In the genomic region with DNA sequence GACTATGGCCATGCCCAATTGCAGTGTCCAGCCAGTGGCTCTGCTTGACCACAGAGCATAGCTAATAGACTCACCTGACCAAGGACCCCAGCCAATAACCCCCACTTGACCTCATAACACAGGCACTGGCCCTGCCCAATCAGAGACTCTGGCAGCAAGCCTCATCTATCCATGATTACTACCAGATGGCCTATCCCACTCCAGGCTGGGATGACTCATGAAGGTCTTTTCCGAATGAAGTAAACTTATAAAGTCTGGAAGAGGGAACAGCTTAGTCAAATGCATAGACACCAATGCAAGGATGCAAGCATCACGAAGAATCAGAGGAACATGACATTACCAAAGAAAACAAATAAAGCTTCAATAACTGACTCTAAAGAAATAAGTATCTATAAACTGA, we compare ENCODE assay signal across 35 cellular contexts.
"Had no signal": no experiment of that assay in that cellular context is flagged by ENCODE, and none has a peak within 500 bp of the region (broad histone marks: within the 10 kb centered on the region; RNA-seq: fewer than 3 reads in every experiment).

No MANE protein-coding gene starts in this region.

- H3K4me3 ChIP-seq: ascending aorta, breast epithelium, cardiac muscle cell, colonic mucosa, dorsolateral prefrontal cortex, gastroesophageal sphincter, heart right ventricle had no signal

- ATAC-seq: activated CD4-positive, alpha-beta T cell treated with anti-CD3 and anti-CD28 coated beads for 36 hours; activated CD8-positive, alpha-beta memory T cell treated with anti-CD3 and anti-CD28 coated beads, Interleukin-2, amount 10 ng/mL, durations not matched to agents 7 days and 5 days; activated CD8-positive, alpha-beta T cell treated with anti-CD3 and anti-CD28 coated beads, Interleukin-2, amount 10 ng/mL, durations not matched to agents 7 days and 5 days; activated naive CD4-positive, alpha-beta T cell treated with anti-CD3 and anti-CD28 coated beads, Interleukin-2, amount 50 U/mL, for 72 hours; activated T-cell treated with anti-CD3 and anti-CD28 coated beads, Interleukin-2, amount 50 U/mL, for 72 hours; esophagus mucosa; gastroesophageal sphincter; heart right ventricle; T-helper 17 cell had no signal

- H3K36me3 Mint-ChIP-seq: activated CD4-positive, alpha-beta memory T cell treated with anti-CD3 and anti-CD28 coated beads for 36 hours; activated CD8-positive, alpha-beta memory T cell treated with anti-CD3 and anti-CD28 coated beads, Interleukin-2, amount 10 ng/mL, durations not matched to agents 7 days and 5 days; activated naive CD4-positive, alpha-beta T cell treated with anti-CD3 and anti-CD28 coated beads, Interleukin-2, amount 10 ng/mL, durations not matched to agents 7 days and 5 days; activated naive CD8-positive, alpha-beta T cell treated with anti-CD3 and anti-CD28 coated beads, Interleukin-2, amount 10 ng/mL, durations not matched to agents 7 days and 5 days; brain had no signal

- H3K4me3 Mint-ChIP-seq: activated CD4-positive, alpha-beta memory T cell treated with anti-CD3 and anti-CD28 coated beads for 36 hours; activated CD4-positive, alpha-beta T cell treated with anti-CD3 and anti-CD28 coated beads for 36 hours; activated CD4-positive, alpha-beta T cell treated with anti-CD3 and anti-CD28 coated beads, Interleukin-2, amount 10 ng/mL, durations not matched to agents 24 days and 14 days; activated CD8-positive, alpha-beta memory T cell treated with anti-CD3 and anti-CD28 coated beads, Interleukin-2, amount 10 ng/mL, durations not matched to agents 7 days and 5 days; activated CD8-positive, alpha-beta T cell treated with anti-CD3 and anti-CD28 coated beads, Interleukin-2, amount 10 ng/mL, durations not matched to agents 7 days and 5 days; activated naive CD4-positive, alpha-beta T cell treated with anti-CD3 and anti-CD28 coated beads, Interleukin-2, amount 10 ng/mL, durations not matched to agents 7 days and 5 days; activated naive CD8-positive, alpha-beta T cell treated with anti-CD3 and anti-CD28 coated beads, Interleukin-2, amount 10 ng/mL, durations not matched to agents 7 days and 5 days; activated T-cell treated with anti-CD3 and anti-CD28 coated beads, Interleukin-2, amount 50 U/mL, for 72 hours; brain; dendritic cell treated with granulocyte-macrophage colony-stimulating factor and Interleukin-4, amounts not matched to agents 40 ng/mL and 50 ng/mL, for 4 days; endodermal cell; T-helper 17 cell; T-helper 2 cell treated with Interferon-gamma antibody and Interleukin-4, amounts not matched to agents 5 μg/mL and 100 μg/mL, for 36 hours had no signal

- H3K27me3 ChIP-seq: ascending aorta, breast epithelium, cardiac muscle cell, colonic mucosa, gastroesophageal sphincter, heart right ventricle had no signal

- H3K27ac ChIP-seq: ascending aorta, breast epithelium, cardiac muscle cell, colonic mucosa, dorsolateral prefrontal cortex, gastroesophageal sphincter, heart right ventricle, WERI-Rb-1 had no signal

- H3K36me3 ChIP-seq: ascending aorta, breast epithelium, cardiac muscle cell, colonic mucosa, gastroesophageal sphincter, heart right ventricle, WERI-Rb-1 had no signal

- H3K27me3 Mint-ChIP-seq: activated CD4-positive, alpha-beta T cell treated with anti-CD3 and anti-CD28 coated beads, Interleukin-2, amount 10 ng/mL, durations not matched to agents 24 days and 14 days; activated CD8-positive, alpha-beta memory T cell treated with anti-CD3 and anti-CD28 coated beads, Interleukin-2, amount 10 ng/mL, durations not matched to agents 7 days and 5 days; activated naive CD4-positive, alpha-beta T cell treated with anti-CD3 and anti-CD28 coated beads, Interleukin-2, amount 10 ng/mL, durations not matched to agents 7 days and 5 days; activated naive CD8-positive, alpha-beta T cell treated with anti-CD3 and anti-CD28 coated beads, Interleukin-2, amount 10 ng/mL, durations not matched to agents 7 days and 5 days; dendritic cell treated with granulocyte-macrophage colony-stimulating factor and Interleukin-4, amounts not matched to agents 40 ng/mL and 50 ng/mL, for 4 days; T-helper 17 cell had no signal

- H3K9me3 ChIP-seq: colonic mucosa had no signal

- H3K4me1 ChIP-seq: ascending aorta, breast epithelium, colonic mucosa, gastroesophageal sphincter, heart right ventricle had no signal

- DNase-seq: activated CD4-positive, alpha-beta memory T cell treated with anti-CD3 and anti-CD28 coated beads for 36 hours; activated CD4-positive, alpha-beta T cell treated with anti-CD3 and anti-CD28 coated beads for 36 hours; activated CD4-positive, alpha-beta T cell treated with anti-CD3 and anti-CD28 coated beads, Interleukin-2, amount 10 ng/mL, durations not matched to agents 24 days and 14 days; activated CD4-positive, CD25-positive, alpha-beta regulatory T cell; activated CD4-positive, CD25-positive, alpha-beta regulatory T cell treated with anti-CD3 and anti-CD28 coated beads, Interleukin-2, amount 50 U/mL, for 72 hours; activated CD8-positive, alpha-beta memory T cell treated with anti-CD3 and anti-CD28 coated beads, Interleukin-2, amount 10 ng/mL, durations not matched to agents 7 days and 5 days; activated CD8-positive, alpha-beta memory T cell treated with anti-CD3 and anti-CD28 coated beads, Interleukin-2, amount 50 U/mL, for 4 hours; activated CD8-positive, alpha-beta T cell treated with anti-CD3 and anti-CD28 coated beads, Interleukin-2, amount 10 ng/mL, durations not matched to agents 7 days and 5 days; activated gamma-delta T cell; activated naive CD4-positive, alpha-beta T cell; activated naive CD4-positive, alpha-beta T cell treated with anti-CD3 and anti-CD28 coated beads, Interleukin-2, amount 10 ng/mL, durations not matched to agents 7 days and 5 days; activated naive CD8-positive, alpha-beta T cell treated with anti-CD3 and anti-CD28 coated beads, Interleukin-2, amount 10 ng/mL, durations not matched to agents 7 days and 5 days; activated T-cell treated with anti-CD3 and anti-CD28 coated beads, Interleukin-2, amount 50 U/mL, for 1 hour; activated T-cell treated with anti-CD3 and anti-CD28 coated beads, Interleukin-2, amount 50 U/mL, for 72 hours; central memory CD4-positive, alpha-beta T cell; cerebellar nuclear complex; colonic mucosa; dorsolateral prefrontal cortex; effector memory CD4-positive, alpha-beta T cell; endodermal cell; foreskin melanocyte; heart right ventricle; T-helper 1 cell; T-helper 17 cell; T1000; WERI-Rb-1 had no signal

- H3K4me1 Mint-ChIP-seq: activated CD4-positive, alpha-beta T cell treated with anti-CD3 and anti-CD28 coated beads for 36 hours; activated CD4-positive, alpha-beta T cell treated with anti-CD3 and anti-CD28 coated beads, Interleukin-2, amount 10 ng/mL, durations not matched to agents 24 days and 14 days; activated CD8-positive, alpha-beta memory T cell treated with anti-CD3 and anti-CD28 coated beads, Interleukin-2, amount 10 ng/mL, durations not matched to agents 7 days and 5 days; activated naive CD4-positive, alpha-beta T cell treated with anti-CD3 and anti-CD28 coated beads, Interleukin-2, amount 10 ng/mL, durations not matched to agents 7 days and 5 days; activated naive CD8-positive, alpha-beta T cell treated with anti-CD3 and anti-CD28 coated beads, Interleukin-2, amount 10 ng/mL, durations not matched to agents 7 days and 5 days; brain; T-helper 17 cell had no signal
